ENCODE assay signal across 6 cellular contexts in genomic region chr18:25177631-25178030, GRCh38.
"Had no signal": no experiment of that assay in that cellular context is flagged by ENCODE, and none has a peak within 500 bp of the region (broad histone marks: within the 10 kb centered on the region; RNA-seq: fewer than 3 reads in every experiment).

No MANE protein-coding gene starts in this region.

- H3K36me3 ChIP-seq: HAP-1 had no signal

- DNase-seq: GM23248, GOT3, H7, HFFc6 had no signal

- H2AFZ ChIP-seq: GM23248 had no signal

- H3K27ac ChIP-seq: GM23248, HL-60 had no signal

- H3K9me3 ChIP-seq: HAP-1 had no signal

- H3K4me1 ChIP-seq: HAP-1 had no signal

- H3K9ac ChIP-seq: GM23248 had no signal

- H3K4me3 ChIP-seq: GM23248, HAP-1 had no signal
